ENCODE assay signal across 28 cellular contexts in the genomic region with DNA sequence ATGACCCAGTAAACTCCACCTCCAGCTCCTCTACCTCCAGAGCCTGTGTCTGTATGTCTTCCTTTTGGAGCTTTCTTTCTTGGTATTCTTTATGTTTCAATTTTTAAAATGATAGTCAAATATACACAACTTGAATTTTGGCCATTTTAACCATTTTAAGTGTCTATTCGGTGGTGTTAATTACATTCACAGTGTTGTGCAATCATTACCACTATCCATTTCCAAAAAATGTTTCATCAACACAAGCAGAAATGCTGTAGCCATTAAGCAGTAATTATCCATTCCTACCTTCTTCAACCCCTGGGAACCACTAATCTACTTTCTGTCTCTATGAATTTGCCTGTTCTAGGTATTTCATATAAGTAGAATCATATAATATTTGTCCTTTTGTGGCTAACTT.
"Had no signal": no experiment of that assay in that cellular context is flagged by ENCODE, and none has a peak within 500 bp of the region (broad histone marks: within the 10 kb centered on the region; RNA-seq: fewer than 3 reads in every experiment).

No MANE protein-coding gene starts in this region.

- H3K9me3 ChIP-seq: ovary, suprapubic skin, testis, tibial artery, transverse colon, upper lobe of right lung, vagina had no signal

- ATAC-seq: naive thymus-derived CD4-positive, alpha-beta T cell; natural killer cell; psoas muscle; right cardiac atrium; sciatic nerve; stimulated activated memory B cell treated with anti-CD40 and anti-IgM and Interleukin-4, amounts not matched to agents 10 μg/mL and 1 μg/mL and 100 μg/mL, for 72 hours; stimulated activated naive CD8-positive, alpha-beta T cell treated with anti-CD3 and anti-CD28 coated beads, Interleukin-15, amount 100 ng/mL, for 72 hours; stimulated activated naive CD8-positive, alpha-beta T cell treated with anti-CD3 and anti-CD28 coated beads, Interleukin-15, Interleukin-2, amounts not matched to agents 100 U/mL and 50 U/mL, for 24 hours; upper lobe of right lung had no signal

- H3K36me3 ChIP-seq: neural progenitor cell, ovary, spleen, suprapubic skin, tibial artery, transverse colon, upper lobe of right lung, vagina had no signal

- H3K4me1 ChIP-seq: parathyroid adenoma, spleen, testis, transverse colon, upper lobe of right lung had no signal

- H3K4me3 ChIP-seq: neural progenitor cell, ovary, psoas muscle, skin epidermis, smooth muscle cell, spleen, suprapubic skin, testis, tibial artery, transverse colon, upper lobe of right lung, vagina had no signal

- H2AFZ ChIP-seq: neural progenitor cell, parathyroid adenoma had no signal

- H3K4me2 ChIP-seq: neural progenitor cell, smooth muscle cell had no signal

- H3K9ac ChIP-seq: neural progenitor cell, parathyroid adenoma had no signal

- DNase-seq: naive thymus-derived CD4-positive, alpha-beta T cell; natural killer cell; occipital lobe; ovary; psoas muscle; right cardiac atrium; spleen; stimulated activated CD4-positive, alpha-beta T cell treated with anti-CD3 and anti-CD28 coated beads, Interleukin-12 subunit alpha, Interleukin-12 subunit beta, amount 100 ng/mL, for 4 hours; stimulated activated CD4-positive, alpha-beta T cell treated with anti-CD3 and anti-CD28 coated beads, Interleukin-1b, Interleukin-23, amount 100 ng/mL, for 48 hours; stimulated activated CD4-positive, alpha-beta T cell treated with anti-CD3 and anti-CD28 coated beads, Interleukin-4, amount 100 ng/mL, for 1 hour; stimulated activated CD4-positive, alpha-beta T cell treated with anti-CD3 and anti-CD28 coated beads, Interleukin-4, amount 100 ng/mL, for 4 hours; stimulated activated CD8-positive, alpha-beta memory T cell treated with anti-CD3 and anti-CD28 coated beads, Interleukin-4, amount 100 ng/mL, for 48 hours; stimulated activated naive CD4-positive, alpha-beta T cell; stimulated activated naive CD8-positive, alpha-beta T cell treated with anti-CD3 and anti-CD28 coated beads, Interleukin-15, amount 100 ng/mL, for 72 hours; stimulated activated naive CD8-positive, alpha-beta T cell treated with anti-CD3 and anti-CD28 coated beads, Interleukin-15, Interleukin-2, amounts not matched to agents 100 U/mL and 50 U/mL, for 24 hours; substantia nigra; testis; tibial artery; transverse colon; upper lobe of right lung had no signal

- H3K27ac ChIP-seq: neural progenitor cell, ovary, parathyroid adenoma, psoas muscle, skin epidermis, spleen, suprapubic skin, testis, tibial artery, transverse colon, upper lobe of right lung, vagina had no signal

- H3K27me3 ChIP-seq: neural progenitor cell, ovary, spleen, suprapubic skin, testis, tibial artery, transverse colon, upper lobe of right lung, vagina had no signal

- H3K79me2 ChIP-seq: parathyroid adenoma had no signal
